ENCODE assay signal across 9 cellular contexts in genomic region chr17:34252138-34252889, GRCh38. TPM values are rescaled to one million over a fixed set of nuclear protein-coding genes. Genes with fewer than 3 reads are reported as not detected.
A peak's percentile ranks its signal among the peaks of the same experiment; 100 is the strongest.
DNase-seq lines count a peak whose midpoint lies in the region; ATAC-seq, FAIRE-seq and TF ChIP-seq lines count a peak whose summit lies in the region.
"Had no signal": no experiment of that assay in that cellular context is flagged by ENCODE, and none has a peak within 500 bp of the region (broad histone marks: within the 10 kb centered on the region; RNA-seq: fewer than 3 reads in every experiment).

No MANE protein-coding gene starts in this region.

- H3K27ac Mint-ChIP-seq in naive B cell, result peak overlapping the region in 1 of 6 donors; percentile 69
- no peak overlapping the region for H3K27ac Mint-ChIP-seq in activated CD8-positive, alpha-beta T cell treated with anti-CD3 and anti-CD28 coated beads for 36 hours

- H3K9me3 ChIP-seq in Peyer's patch (no peaks in the 10 kb centered on the region), esophagus squamous epithelium (no peaks in the 10 kb centered on the region)

- peaks cover 10 to 21% (median 20%) of the 10 kb centered on the region in 3 donors for H3K4me1 Mint-ChIP-seq in naive B cell
- peaks cover 3% of the 10 kb centered on the region for H3K4me1 Mint-ChIP-seq in activated CD8-positive, alpha-beta T cell treated with anti-CD3 and anti-CD28 coated beads for 36 hours (ENCODE audit: low read depth)

- no peak for FAIRE-seq in GM12891 (lab: Jason Lieb, UNC)

- no peak overlapping the region for H3K4me3 Mint-ChIP-seq in naive B cell
- no peak overlapping the region for H3K4me3 Mint-ChIP-seq in activated CD8-positive, alpha-beta T cell treated with anti-CD3 and anti-CD28 coated beads for 36 hours
- H3K4me3 Mint-ChIP-seq: neural crest cell had no signal

- H3K4me3 ChIP-seq in Peyer's patch (no peak overlapping the region), esophagus squamous epithelium (no peak overlapping the region)

- DNase-seq in GM12891 (ENCODE audit: insufficient read length, low spot score) (peak; percentile 21), Peyer's patch (peak; percentile 43 to 85 (median 70)), esophagus squamous epithelium (lab: John Stamatoyannopoulos, UW) (no peak), naive B cell (peak; percentile 8)
- no peak for DNase-seq in stimulated activated CD4-positive, alpha-beta T cell treated with anti-CD3 and anti-CD28 coated beads, Interleukin-4, amount 100 ng/mL, for 24 hours
- no peak for DNase-seq in activated CD8-positive, alpha-beta T cell treated with anti-CD3 and anti-CD28 coated beads for 36 hours

- CTCF ChIA-PET in activated CD8-positive, alpha-beta T cell treated with anti-CD3 and anti-CD28 coated beads for 36 hours (lab: Charles Lee), result interaction anchor here (0.8 to 0.9 kb wide), 2 partner anchors 51 to 109 kb away, joined by 3 to 4 read pairs; no protein-coding TSS in a partner anchor

- TF ChIP-seq POLR2A in GM12891 (IDR thresholded peaks at IDR 0.05; ENCODE audit: low read depth, low read length), result no peak
- TF ChIP-seq POLR2A in Peyer's patch (IDR thresholded peaks at IDR 0.05), result no peak
- TF ChIP-seq POLR2A in esophagus squamous epithelium (IDR thresholded peaks at IDR 0.05), result no peak

- H3K27ac ChIP-seq in Peyer's patch (peak overlapping the region; percentile 55 to 84 (median 64)), esophagus squamous epithelium (peak overlapping the region; percentile 72 to 81 (median 80))

- H3K36me3 ChIP-seq in Peyer's patch (no peaks in the 10 kb centered on the region), esophagus squamous epithelium (no peaks in the 10 kb centered on the region)

- 18 to 27% methylated on average over 7 to 10 of the region's 10 CpGs for WGBS in esophagus squamous epithelium, 2 donors

- POLR2A ChIA-PET in activated CD8-positive, alpha-beta T cell treated with anti-CD3 and anti-CD28 coated beads for 36 hours (lab: Charles Lee), result no interaction called here

- ATAC-seq in naive B cell (ENCODE audit: low read depth in 2 of 2), result peak; percentile 27 to 58
- no peak for ATAC-seq in GM21529 (IDR thresholded peaks at IDR 0.05; ENCODE audit: unreplicated experiment)
- ATAC-seq in activated CD8-positive, alpha-beta T cell treated with anti-CD3 and anti-CD28 coated beads for 36 hours, result no peak
- ATAC-seq in GM18520 (IDR thresholded peaks at IDR 0.05; ENCODE audit: unreplicated experiment), result no peak

- intact Hi-C loops in esophagus squamous epithelium (cut with DNase I), result no loop called here
- intact Hi-C loops in activated CD8-positive, alpha-beta T cell treated with anti-CD3 and anti-CD28 coated beads for 36 hours (cut with micrococcal nuclease), result no loop called here

- no peaks in the 10 kb centered on the region for H3K27me3 ChIP-seq in Peyer's patch
- H3K27me3 ChIP-seq in esophagus squamous epithelium, result peaks cover 0 to 9% (median 0%) of the 10 kb centered on the region in 4 donors

- TF ChIP-seq CTCF in Peyer's patch (IDR thresholded peaks at IDR 0.05) (no peak), esophagus squamous epithelium (IDR thresholded peaks at IDR 0.05) (no peak)
- no peak for TF ChIP-seq CTCF in activated CD8-positive, alpha-beta T cell treated with anti-CD3 and anti-CD28 coated beads for 36 hours (IDR thresholded peaks at IDR 0.05)

- H3K4me1 ChIP-seq in Peyer's patch, result peaks cover 0 to 55% (median 10%) of the 10 kb centered on the region in 4 donors
- H3K4me1 ChIP-seq in esophagus squamous epithelium, result peaks cover 32 to 94% (median 74%) of the 10 kb centered on the region in 3 donors

- H3K9me3 Mint-ChIP-seq in naive B cell, result no peaks in the 10 kb centered on the region
- no peaks in the 10 kb centered on the region for H3K9me3 Mint-ChIP-seq in activated CD8-positive, alpha-beta T cell treated with anti-CD3 and anti-CD28 coated beads for 36 hours
- H3K9me3 Mint-ChIP-seq: neural crest cell had no signal

- H3K27me3 Mint-ChIP-seq in naive B cell, result peaks cover 43 to 48% (median 45%) of the 10 kb centered on the region in 3 donors
- H3K27me3 Mint-ChIP-seq in activated CD8-positive, alpha-beta T cell treated with anti-CD3 and anti-CD28 coated beads for 36 hours, result peaks cover 13% of the 10 kb centered on the region

- H3K36me3 Mint-ChIP-seq in naive B cell, result no peaks in the 10 kb centered on the region
- H3K36me3 Mint-ChIP-seq in activated CD8-positive, alpha-beta T cell treated with anti-CD3 and anti-CD28 coated beads for 36 hours (ENCODE audit: low read depth), result no peaks in the 10 kb centered on the region

TF ChIP-seq in GM12891, 5 proteins besides CTCF, POLR2A, EP300 and RAD21:
- TF ChIP-seq POU2F2 (IDR thresholded peaks at IDR 0.05; ENCODE audit: low read depth, low read length) (no peak; the same call in 1 of the 2 replicates), TAF1 (IDR thresholded peaks at IDR 0.05; ENCODE audit: low read depth, low read length) (no peak), SPI1 (IDR thresholded peaks at IDR 0.05; ENCODE audit: low read depth, low read length) (peak; percentile 39; the same call in 1 of the 2 replicates), PAX5 (IDR thresholded peaks at IDR 0.05; ENCODE audit: insufficient read depth, low read length, severe bottlenecking) (no peak)
TF ChIP-seq in GM12891: peak in this region for 1.

RNA-seq across cellular contexts. Expression of gene CCL2, which starts 2.8 kb away (rescaled TPM):
- not detected for polyA plus RNA-seq in GM12891 (2012; ENCODE audit: low read depth, missing spikeins)
- total RNA-seq in Peyer's patch (10 to 100 TPM in 1 of 4 donors, 1 to 10 TPM in 2, not detected in 1; 1.2 to 19.8 (median 6.6) TPM), esophagus squamous epithelium (1 to 10 TPM; 4.0 to 7.9 (median 5.2) TPM)
- polyA plus RNA-seq in naive B cell (ENCODE audit: low read depth in 6 of 6), result not detected
- not detected for total RNA-seq in activated CD8-positive, alpha-beta T cell treated with anti-CD3 and anti-CD28 coated beads for 36 hours

RNA-seq across cellular contexts. Expression of gene CCL7, which starts 17.7 kb away (rescaled TPM):
- not detected for polyA plus RNA-seq in GM12891 (2012; ENCODE audit: low read depth, missing spikeins)
- total RNA-seq in Peyer's patch, result not detected
- total RNA-seq in esophagus squamous epithelium, result not detected
- not detected for polyA plus RNA-seq in naive B cell (ENCODE audit: low read depth in 6 of 6)
- total RNA-seq in activated CD8-positive, alpha-beta T cell treated with anti-CD3 and anti-CD28 coated beads for 36 hours, result not detected
- total RNA-seq: neural crest cell had no signal

RNA-seq across cellular contexts. Expression of gene CCL11, which starts 33.2 kb away (rescaled TPM):
- polyA plus RNA-seq in GM12891 (2012; ENCODE audit: low read depth, missing spikeins), result not detected
- total RNA-seq in Peyer's patch (10 to 100 TPM in 1 of 4 donors, 1 to 10 TPM in 1, not detected in 2; 2.3 to 23.1 TPM), esophagus squamous epithelium (1 to 10 TPM in 1 of 4 donors, under 1 TPM in 2, not detected in 1; 0.26 to 3.4 (median 0.95) TPM)
- polyA plus RNA-seq in naive B cell (ENCODE audit: low read depth in 6 of 6), result not detected
- not detected for total RNA-seq in activated CD8-positive, alpha-beta T cell treated with anti-CD3 and anti-CD28 coated beads for 36 hours
- total RNA-seq: neural crest cell had no signal

Comparison
In these comparisons a context has a peak if more than half of its experiments do, and no peak if none do; other contexts are left out.
1. DNase-seq: peak in GM12891 (single experiment), Peyer's patch (3 of 3) and naive B cell (single experiment); none in esophagus squamous epithelium (single experiment), stimulated activated CD4-positive, alpha-beta T cell treated with anti-CD3 and anti-CD28 coated beads, Interleukin-4, amount 100 ng/mL, for 24 hours (single experiment) and activated CD8-positive, alpha-beta T cell treated with anti-CD3 and anti-CD28 coated beads for 36 hours (single experiment).
2. ATAC-seq: peak in naive B cell (2 of 2); none in GM21529 (single experiment), activated CD8-positive, alpha-beta T cell treated with anti-CD3 and anti-CD28 coated beads for 36 hours (single experiment) and GM18520 (single experiment).